ENCODE assay signal across 1 cellular context in the genomic region with DNA sequence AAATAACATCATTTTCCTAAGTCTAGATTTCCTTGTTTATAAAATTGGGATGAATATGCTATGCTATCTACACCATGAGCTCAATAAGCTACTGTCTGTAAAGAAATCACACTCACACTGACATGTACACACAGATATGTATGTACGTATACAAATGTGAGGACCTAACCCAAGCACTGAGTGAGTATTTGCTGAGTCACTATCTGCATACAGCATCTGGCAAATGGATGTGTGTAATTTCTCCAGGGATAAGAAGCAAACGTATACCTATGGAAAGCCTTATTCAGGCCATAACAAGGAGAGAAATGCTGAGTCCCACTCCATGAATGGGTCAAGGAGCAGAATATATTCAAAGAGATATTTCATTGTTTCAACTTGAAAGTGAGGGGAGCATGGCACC.
TF ChIP-seq lines count a peak whose summit lies in the region.

No MANE protein-coding gene starts in this region.

TF ChIP-seq in K562, 482 proteins besides CTCF, POLR2A, EP300 and RAD21 (continued from another document and continues in another):
- TF ChIP-seq, protein P1, sequence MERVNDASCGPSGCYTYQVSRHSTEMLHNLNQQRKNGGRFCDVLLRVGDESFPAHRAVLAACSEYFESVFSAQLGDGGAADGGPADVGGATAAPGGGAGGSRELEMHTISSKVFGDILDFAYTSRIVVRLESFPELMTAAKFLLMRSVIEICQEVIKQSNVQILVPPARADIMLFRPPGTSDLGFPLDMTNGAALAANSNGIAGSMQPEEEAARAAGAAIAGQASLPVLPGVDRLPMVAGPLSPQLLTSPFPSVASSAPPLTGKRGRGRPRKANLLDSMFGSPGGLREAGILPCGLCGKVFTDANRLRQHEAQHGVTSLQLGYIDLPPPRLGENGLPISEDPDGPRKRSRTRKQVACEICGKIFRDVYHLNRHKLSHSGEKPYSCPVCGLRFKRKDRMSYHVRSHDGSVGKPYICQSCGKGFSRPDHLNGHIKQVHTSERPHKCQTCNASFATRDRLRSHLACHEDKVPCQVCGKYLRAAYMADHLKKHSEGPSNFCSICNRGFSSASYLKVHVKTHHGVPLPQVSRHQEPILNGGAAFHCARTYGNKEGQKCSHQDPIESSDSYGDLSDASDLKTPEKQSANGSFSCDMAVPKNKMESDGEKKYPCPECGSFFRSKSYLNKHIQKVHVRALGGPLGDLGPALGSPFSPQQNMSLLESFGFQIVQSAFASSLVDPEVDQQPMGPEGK (CRISPR knock-in tag; IDR thresholded peaks at IDR 0.05; ENCODE audit: borderline replicate concordance) = no peak
- TF ChIP-seq, protein P2, sequence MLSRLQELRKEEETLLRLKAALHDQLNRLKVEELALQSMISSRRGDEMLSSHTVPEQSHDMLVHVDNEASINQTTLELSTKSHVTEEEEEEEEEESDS (CRISPR knock-in tag; IDR thresholded peaks at IDR 0.05) = no peak
- TF ChIP-seq KLF10 (CRISPR knock-in tag; IDR thresholded peaks at IDR 0.05) (no peak), DPF2 (IDR thresholded peaks at IDR 0.05) (peak; percentile 78), NCOA6 (IDR thresholded peaks at IDR 0.05) (no peak), EZH2 (IDR thresholded peaks at IDR 0.05; ENCODE audit: borderline replicate concordance, low read depth, low read length) (no peak), TSC22D4 (tag; IDR thresholded peaks at IDR 0.05) (no peak), NFYB (IDR thresholded peaks at IDR 0.05; ENCODE audit: extremely low read depth, insufficient read length) (no peak), TEAD1 (CRISPR knock-in tag; IDR thresholded peaks at IDR 0.05) (peak in 1 of 2 experiments; percentile 14; a peak in 1 of 4 replicates), IRF2 (CRISPR knock-in tag; IDR thresholded peaks at IDR 0.05) (no peak), HMGN3 (IDR thresholded peaks at IDR 0.05; ENCODE audit: borderline replicate concordance, extremely low read depth, insufficient read length, low read depth, low read length) (no peak), NFE2 (IDR thresholded peaks at IDR 0.05; ENCODE audit: low read depth) (peak; percentile 99), TAL1 (IDR thresholded peaks at IDR 0.05) (peak; percentile 74), ZNF41 (CRISPR knock-in tag; conservative IDR thresholded peaks at IDR 0.05) (no peak), ZFP30 (CRISPR knock-in tag; IDR thresholded peaks at IDR 0.05; ENCODE audit: borderline replicate concordance) (no peak), FOXA1 (IDR thresholded peaks at IDR 0.05; ENCODE audit: borderline replicate concordance) (no peak), GABPB1 (CRISPR knock-in tag; IDR thresholded peaks at IDR 0.05) (no peak), BRD4 (IDR thresholded peaks at IDR 0.05) (no peak), RCOR1 (IDR thresholded peaks at IDR 0.05; ENCODE audit: borderline replicate concordance in 1 of 2, low read depth in 2 of 2, low read length in 2 of 2) (peak in 1 of 2 experiments; percentile 34; a peak in 1 of 4 replicates), ZKSCAN8 (CRISPR knock-in tag; IDR thresholded peaks at IDR 0.05) (peak; percentile 88; the same call in 1 of the 2 replicates), MAFF (IDR thresholded peaks at IDR 0.05; ENCODE audit: low read length) (peak; percentile 94), ZNF174 (CRISPR knock-in tag; IDR thresholded peaks at IDR 0.05) (no peak), KLF6 (CRISPR knock-in tag; IDR thresholded peaks at IDR 0.05; ENCODE audit: borderline replicate concordance) (no peak), HNRNPL (IDR thresholded peaks at IDR 0.05; ENCODE audit: low read depth, low read length) (no peak), BACH1 (tag; IDR thresholded peaks at IDR 0.05) (peak; percentile 96), JUN (IDR thresholded peaks at IDR 0.05; ENCODE audit: borderline replicate concordance, low read depth, low read length) (no peak), JUN (CRISPR knock-in tag; IDR thresholded peaks at IDR 0.05; ENCODE audit: borderline replicate concordance) (no peak), ASH1L (IDR thresholded peaks at IDR 0.05; ENCODE audit: borderline replicate concordance, low read depth, partially characterized antibody) (no peak), SRSF3 (IDR thresholded peaks at IDR 0.05; ENCODE audit: insufficient read depth, low read length) (no peak), CCNT2 (IDR thresholded peaks at IDR 0.05; ENCODE audit: borderline replicate concordance, extremely low read depth, insufficient read length, low read depth, low read length) (no peak), ZNF561 (CRISPR knock-in tag; conservative IDR thresholded peaks at IDR 0.05) (no peak), SMARCA5 (IDR thresholded peaks at IDR 0.05) (no peak), NUFIP1 (IDR thresholded peaks at IDR 0.05; ENCODE audit: partially characterized antibody) (no peak), ZNF143 (CRISPR knock-in tag; IDR thresholded peaks at IDR 0.05) (no peak), ZNF316 (IDR thresholded peaks at IDR 0.05) (peak; percentile 95), HDAC6 (IDR thresholded peaks at IDR 0.05; ENCODE audit: low read depth, low read length) (no peak)
- TF ChIP-seq, protein P3, sequence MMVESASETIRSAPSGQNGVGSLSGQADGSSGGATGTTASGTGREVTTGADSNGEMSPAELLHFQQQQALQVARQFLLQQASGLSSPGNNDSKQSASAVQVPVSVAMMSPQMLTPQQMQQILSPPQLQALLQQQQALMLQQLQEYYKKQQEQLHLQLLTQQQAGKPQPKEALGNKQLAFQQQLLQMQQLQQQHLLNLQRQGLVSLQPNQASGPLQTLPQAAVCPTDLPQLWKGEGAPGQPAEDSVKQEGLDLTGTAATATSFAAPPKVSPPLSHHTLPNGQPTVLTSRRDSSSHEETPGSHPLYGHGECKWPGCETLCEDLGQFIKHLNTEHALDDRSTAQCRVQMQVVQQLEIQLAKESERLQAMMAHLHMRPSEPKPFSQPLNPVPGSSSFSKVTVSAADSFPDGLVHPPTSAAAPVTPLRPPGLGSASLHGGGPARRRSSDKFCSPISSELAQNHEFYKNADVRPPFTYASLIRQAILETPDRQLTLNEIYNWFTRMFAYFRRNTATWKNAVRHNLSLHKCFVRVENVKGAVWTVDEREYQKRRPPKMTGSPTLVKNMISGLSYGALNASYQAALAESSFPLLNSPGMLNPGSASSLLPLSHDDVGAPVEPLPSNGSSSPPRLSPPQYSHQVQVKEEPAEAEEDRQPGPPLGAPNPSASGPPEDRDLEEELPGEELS (CRISPR knock-in tag; IDR thresholded peaks at IDR 0.05; ENCODE audit: borderline replicate concordance) = no peak
- TF ChIP-seq, protein P4, sequence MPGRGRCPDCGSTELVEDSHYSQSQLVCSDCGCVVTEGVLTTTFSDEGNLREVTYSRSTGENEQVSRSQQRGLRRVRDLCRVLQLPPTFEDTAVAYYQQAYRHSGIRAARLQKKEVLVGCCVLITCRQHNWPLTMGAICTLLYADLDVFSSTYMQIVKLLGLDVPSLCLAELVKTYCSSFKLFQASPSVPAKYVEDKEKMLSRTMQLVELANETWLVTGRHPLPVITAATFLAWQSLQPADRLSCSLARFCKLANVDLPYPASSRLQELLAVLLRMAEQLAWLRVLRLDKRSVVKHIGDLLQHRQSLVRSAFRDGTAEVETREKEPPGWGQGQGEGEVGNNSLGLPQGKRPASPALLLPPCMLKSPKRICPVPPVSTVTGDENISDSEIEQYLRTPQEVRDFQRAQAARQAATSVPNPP (IDR thresholded peaks at IDR 0.05; ENCODE audit: borderline replicate concordance, insufficient read depth, insufficient read length) = no peak
- TF ChIP-seq, protein P5, sequence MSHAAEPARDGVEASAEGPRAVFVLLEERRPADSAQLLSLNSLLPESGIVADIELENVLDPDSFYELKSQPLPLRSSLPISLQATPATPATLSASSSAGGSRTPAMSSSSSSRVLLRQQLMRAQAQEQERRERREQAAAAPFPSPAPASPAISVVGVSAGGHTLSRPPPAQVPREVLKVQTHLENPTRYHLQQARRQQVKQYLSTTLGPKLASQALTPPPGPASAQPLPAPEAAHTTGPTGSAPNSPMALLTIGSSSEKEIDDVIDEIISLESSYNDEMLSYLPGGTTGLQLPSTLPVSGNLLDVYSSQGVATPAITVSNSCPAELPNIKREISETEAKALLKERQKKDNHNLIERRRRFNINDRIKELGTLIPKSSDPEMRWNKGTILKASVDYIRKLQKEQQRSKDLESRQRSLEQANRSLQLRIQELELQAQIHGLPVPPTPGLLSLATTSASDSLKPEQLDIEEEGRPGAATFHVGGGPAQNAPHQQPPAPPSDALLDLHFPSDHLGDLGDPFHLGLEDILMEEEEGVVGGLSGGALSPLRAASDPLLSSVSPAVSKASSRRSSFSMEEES (CRISPR knock-in tag; IDR thresholded peaks at IDR 0.05) = no peak
- TF ChIP-seq, protein P6, sequence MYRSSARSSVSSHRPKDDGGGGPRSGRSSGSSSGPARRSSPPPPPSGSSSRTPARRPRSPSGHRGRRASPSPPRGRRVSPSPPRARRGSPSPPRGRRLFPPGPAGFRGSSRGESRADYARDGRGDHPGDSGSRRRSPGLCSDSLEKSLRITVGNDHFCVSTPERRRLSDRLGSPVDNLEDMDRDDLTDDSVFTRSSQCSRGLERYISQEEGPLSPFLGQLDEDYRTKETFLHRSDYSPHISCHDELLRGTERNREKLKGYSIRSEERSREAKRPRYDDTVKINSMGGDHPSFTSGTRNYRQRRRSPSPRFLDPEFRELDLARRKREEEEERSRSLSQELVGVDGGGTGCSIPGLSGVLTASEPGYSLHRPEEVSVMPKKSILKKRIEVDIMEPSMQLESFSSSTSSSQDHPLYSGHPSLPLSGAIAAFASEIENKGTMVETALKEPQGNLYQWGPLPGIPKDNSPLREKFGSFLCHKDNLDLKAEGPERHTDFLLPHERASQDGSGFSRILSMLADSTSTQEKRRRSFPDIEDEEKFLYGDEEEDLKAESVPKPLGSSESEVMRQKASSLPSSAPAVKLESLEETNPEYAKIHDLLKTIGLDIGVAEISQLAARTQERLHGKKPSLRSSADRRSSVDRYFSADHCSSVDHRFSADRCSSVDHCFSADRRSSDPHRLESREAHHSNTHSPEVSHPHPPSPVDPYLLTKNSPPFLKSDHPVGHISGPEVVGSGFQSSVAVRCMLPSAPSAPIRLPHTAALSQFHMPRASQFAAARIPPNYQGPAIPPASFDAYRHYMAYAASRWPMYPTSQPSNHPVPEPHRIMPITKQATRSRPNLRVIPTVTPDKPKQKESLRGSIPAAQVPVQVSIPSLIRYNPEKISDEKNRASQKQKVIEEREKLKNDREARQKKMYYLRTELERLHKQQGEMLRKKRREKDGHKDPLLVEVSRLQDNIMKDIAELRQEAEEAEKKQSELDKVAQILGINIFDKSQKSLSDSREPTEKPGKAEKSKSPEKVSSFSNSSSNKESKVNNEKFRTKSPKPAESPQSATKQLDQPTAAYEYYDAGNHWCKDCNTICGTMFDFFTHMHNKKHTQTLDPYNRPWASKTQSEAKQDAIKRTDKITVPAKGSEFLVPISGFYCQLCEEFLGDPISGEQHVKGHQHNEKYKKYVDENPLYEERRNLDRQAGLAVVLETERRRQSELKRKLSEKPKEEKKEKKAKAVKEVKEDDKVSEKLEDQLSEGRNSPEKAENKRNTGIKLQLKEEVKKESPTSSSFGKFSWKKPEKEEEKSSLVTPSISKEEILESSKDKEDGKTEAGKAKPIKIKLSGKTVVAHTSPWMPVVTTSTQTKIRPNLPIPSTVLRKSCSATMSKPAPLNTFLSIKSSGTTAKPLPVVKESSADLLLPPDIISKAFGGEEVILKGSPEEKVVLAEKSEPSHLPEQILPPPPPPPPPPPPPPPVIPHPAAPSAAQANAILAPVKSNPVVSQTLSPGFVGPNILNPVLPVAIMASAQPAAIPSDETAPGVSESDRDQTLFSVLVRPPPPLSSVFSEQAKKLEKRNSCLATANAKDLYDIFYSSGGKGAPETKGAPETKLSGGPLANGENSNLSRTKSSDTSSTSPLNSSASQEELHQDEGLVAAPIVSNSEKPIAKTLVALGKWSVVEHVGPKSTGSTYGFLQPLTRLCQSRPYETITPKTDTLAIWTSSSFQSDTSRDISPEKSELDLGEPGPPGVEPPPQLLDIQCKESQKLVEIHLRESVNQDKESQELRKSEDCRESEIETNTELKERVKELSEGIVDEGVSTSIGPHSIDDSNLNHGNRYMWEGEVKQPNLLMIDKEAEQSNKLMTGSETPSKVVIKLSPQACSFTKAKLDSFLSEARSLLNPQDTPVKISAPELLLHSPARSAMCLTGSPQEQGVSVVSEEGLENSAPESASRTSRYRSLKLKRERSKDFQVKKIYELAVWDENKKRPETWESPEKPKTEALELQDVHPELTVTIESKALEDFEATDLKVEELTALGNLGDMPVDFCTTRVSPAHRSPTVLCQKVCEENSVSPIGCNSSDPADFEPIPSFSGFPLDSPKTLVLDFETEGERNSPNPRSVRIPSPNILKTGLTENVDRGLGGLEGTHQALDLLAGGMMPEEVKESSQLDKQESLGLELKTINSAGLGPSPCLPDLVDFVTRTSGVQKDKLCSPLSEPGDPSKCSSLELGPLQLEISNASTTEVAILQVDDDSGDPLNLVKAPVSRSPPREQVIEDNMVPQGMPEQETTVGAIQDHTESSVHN (IDR thresholded peaks at IDR 0.05; ENCODE audit: borderline replicate concordance in 1 of 2, low read depth in 1 of 2) = no peak
- TF ChIP-seq, protein P7, sequence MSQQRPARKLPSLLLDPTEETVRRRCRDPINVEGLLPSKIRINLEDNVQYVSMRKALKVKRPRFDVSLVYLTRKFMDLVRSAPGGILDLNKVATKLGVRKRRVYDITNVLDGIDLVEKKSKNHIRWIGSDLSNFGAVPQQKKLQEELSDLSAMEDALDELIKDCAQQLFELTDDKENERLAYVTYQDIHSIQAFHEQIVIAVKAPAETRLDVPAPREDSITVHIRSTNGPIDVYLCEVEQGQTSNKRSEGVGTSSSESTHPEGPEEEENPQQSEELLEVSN (IDR thresholded peaks at IDR 0.05; ENCODE audit: borderline replicate concordance in 1 of 2, extremely low read depth in 1 of 2, insufficient read depth in 1 of 2, insufficient read length in 1 of 2, low read depth in 1 of 2, low read length in 1 of 2, poor library complexity in 1 of 2, severe bottlenecking in 1 of 2) = no peak
- TF ChIP-seq, protein P8, sequence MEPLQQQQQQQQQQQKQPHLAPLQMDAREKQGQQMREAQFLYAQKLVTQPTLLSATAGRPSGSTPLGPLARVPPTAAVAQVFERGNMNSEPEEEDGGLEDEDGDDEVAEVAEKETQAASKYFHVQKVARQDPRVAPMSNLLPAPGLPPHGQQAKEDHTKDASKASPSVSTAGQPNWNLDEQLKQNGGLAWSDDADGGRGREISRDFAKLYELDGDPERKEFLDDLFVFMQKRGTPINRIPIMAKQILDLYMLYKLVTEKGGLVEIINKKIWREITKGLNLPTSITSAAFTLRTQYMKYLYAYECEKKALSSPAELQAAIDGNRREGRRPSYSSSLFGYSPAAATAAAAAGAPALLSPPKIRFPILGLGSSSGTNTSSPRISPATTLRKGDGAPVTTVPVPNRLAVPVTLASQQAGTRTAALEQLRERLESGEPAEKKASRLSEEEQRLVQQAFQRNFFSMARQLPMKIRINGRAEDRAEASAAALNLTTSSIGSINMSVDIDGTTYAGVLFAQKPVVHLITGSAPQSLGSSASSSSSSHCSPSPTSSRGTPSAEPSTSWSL (CRISPR knock-in tag; IDR thresholded peaks at IDR 0.05; ENCODE audit: borderline replicate concordance) = no peak
- TF ChIP-seq, protein P9, sequence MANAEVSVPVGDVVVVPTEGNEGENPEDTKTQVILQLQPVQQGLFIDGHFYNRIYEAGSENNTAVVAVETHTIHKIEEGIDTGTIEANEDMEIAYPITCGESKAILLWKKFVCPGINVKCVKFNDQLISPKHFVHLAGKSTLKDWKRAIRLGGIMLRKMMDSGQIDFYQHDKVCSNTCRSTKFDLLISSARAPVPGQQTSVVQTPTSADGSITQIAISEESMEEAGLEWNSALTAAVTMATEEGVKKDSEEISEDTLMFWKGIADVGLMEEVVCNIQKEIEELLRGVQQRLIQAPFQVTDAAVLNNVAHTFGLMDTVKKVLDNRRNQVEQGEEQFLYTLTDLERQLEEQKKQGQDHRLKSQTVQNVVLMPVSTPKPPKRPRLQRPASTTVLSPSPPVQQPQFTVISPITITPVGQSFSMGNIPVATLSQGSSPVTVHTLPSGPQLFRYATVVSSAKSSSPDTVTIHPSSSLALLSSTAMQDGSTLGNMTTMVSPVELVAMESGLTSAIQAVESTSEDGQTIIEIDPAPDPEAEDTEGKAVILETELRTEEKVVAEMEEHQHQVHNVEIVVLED (CRISPR knock-in tag; IDR thresholded peaks at IDR 0.05) = no peak
